11 cellular contexts compared by ENCODE assay signal in the genomic region with DNA sequence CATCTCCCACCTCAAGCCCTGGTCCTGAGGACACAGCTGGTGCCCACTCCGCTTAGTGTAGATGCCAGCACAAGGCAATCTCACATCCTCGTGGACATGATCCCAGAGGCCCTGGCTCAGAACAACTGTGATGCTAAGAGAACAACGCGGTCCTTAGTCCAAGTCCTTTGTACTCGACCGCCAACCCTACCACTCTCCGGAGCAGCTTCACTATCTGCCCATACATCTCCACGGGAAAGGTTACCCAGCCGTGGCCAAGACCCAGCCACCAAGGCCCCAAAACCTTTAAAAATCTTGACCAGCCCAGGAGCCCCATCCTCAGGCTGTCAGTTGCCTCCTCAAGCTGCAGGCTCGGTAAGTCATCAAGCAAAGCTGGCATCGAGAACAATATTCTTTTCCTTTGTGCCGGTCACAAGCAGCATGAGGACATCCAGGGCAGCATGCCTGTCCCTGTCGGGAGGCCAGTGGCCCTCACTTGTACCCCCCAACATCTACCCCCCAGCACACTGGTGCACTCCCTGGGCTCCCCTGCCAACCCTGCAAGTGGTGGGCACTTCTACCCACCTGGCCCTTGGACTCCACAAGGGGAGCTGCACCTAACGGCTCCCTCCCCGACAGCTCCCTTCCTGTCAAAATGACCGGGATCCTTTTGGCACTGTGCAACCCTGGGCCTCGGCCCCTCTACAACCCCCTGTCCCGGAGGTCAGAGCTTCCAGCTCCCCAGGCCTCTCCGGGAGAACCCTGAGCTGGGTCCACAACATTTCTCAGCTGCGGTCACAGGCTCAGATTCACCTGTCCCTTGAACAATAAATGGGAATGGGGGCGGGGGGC. TPM values are rescaled to one million over a fixed set of nuclear protein-coding genes. Genes with fewer than 3 reads are reported as not detected.
A peak's percentile ranks its signal among the peaks of the same experiment; 100 is the strongest.
DNase-seq lines count a peak whose midpoint lies in the region; ATAC-seq and TF ChIP-seq lines count a peak whose summit lies in the region.
"Had no signal": no experiment of that assay in that cellular context is flagged by ENCODE, and none has a peak within 500 bp of the region (broad histone marks: within the 10 kb centered on the region; RNA-seq: fewer than 3 reads in every experiment).

No MANE protein-coding gene starts in this region.

- H3K79me2 ChIP-seq in osteoblast (ENCODE audit: insufficient read depth, low read length) = peaks cover 65% of the 10 kb centered on the region

- in situ Hi-C loops in GM13976 (cut with MboI; ENCODE audit: low sequenced_read_pairs, unreplicated experiment) = no loop called here

- peaks cover 12% of the 10 kb centered on the region for H3K27me3 Mint-ChIP-seq in activated CD8-positive, alpha-beta T cell treated with anti-CD3 and anti-CD28 coated beads for 36 hours

- ATAC-seq in activated CD8-positive, alpha-beta T cell treated with anti-CD3 and anti-CD28 coated beads for 36 hours = no peak

- POLR2A ChIA-PET in activated CD8-positive, alpha-beta T cell treated with anti-CD3 and anti-CD28 coated beads for 36 hours (lab: Charles Lee) = interaction anchor here (1.2 kb wide), 1 partner anchor 10 kb away, joined by 4 read pairs; no protein-coding TSS in a partner anchor

- no peak overlapping the region for H3K4me3 Mint-ChIP-seq in activated CD8-positive, alpha-beta T cell treated with anti-CD3 and anti-CD28 coated beads for 36 hours
- H3K4me3 Mint-ChIP-seq: activated CD4-positive, alpha-beta memory T cell treated with anti-CD3 and anti-CD28 coated beads for 36 hours had no signal

- H3K9me3 ChIP-seq in KOPT-K1 (ENCODE audit: insufficient read depth, low read length, poor library complexity, severe bottlenecking) = no peaks in the 10 kb centered on the region
- H3K9me3 ChIP-seq in osteoblast (ENCODE audit: low read depth, low read length) = no peaks in the 10 kb centered on the region
- H3K9me3 ChIP-seq in effector memory CD4-positive, alpha-beta T cell (ENCODE audit: control insufficient read depth, low read length) = no peaks in the 10 kb centered on the region

- H2AFZ ChIP-seq in osteoblast (ENCODE audit: low read length) = no peak overlapping the region

- H3K4me3 ChIP-seq in fibroblast of villous mesenchyme (ENCODE audit: low read depth, low read length) = peak overlapping the region; percentile 75
- no peak overlapping the region for H3K4me3 ChIP-seq in osteoblast (ENCODE audit: insufficient read depth, low read length)
- no peak overlapping the region for H3K4me3 ChIP-seq in effector memory CD4-positive, alpha-beta T cell (ENCODE audit: insufficient read depth, low read depth, low read length, poor library complexity, severe bottlenecking)

- intact Hi-C loops in activated CD8-positive, alpha-beta T cell treated with anti-CD3 and anti-CD28 coated beads for 36 hours (cut with micrococcal nuclease) = no loop called here

- DNase-seq in 8988T (peak; percentile 9), fibroblast of villous mesenchyme (ENCODE audit: low read depth) (no peak), osteoblast (ENCODE audit: insufficient read length, low spot score, missing footprints) (peak; percentile 69), GM13976 (ENCODE audit: low spot score) (no peak), NCI-H2081 treated with DMSO at 0.1 percent for 48 hours (lab: John Stamatoyannopoulos, UW) (no peak)
- no peak for DNase-seq in activated CD8-positive, alpha-beta T cell treated with anti-CD3 and anti-CD28 coated beads for 36 hours
- no peak for DNase-seq in effector memory CD4-positive, alpha-beta T cell
- DNase-seq: activated CD4-positive, alpha-beta memory T cell treated with anti-CD3 and anti-CD28 coated beads for 36 hours had no signal

- H3K4me1 ChIP-seq in osteoblast (ENCODE audit: insufficient read depth, low read length) = peaks cover 36% of the 10 kb centered on the region
- H3K4me1 ChIP-seq in effector memory CD4-positive, alpha-beta T cell (ENCODE audit: control insufficient read depth, insufficient read depth, low read length, poor library complexity, severe bottlenecking) = peaks cover 18% of the 10 kb centered on the region

- CTCF ChIA-PET in activated CD8-positive, alpha-beta T cell treated with anti-CD3 and anti-CD28 coated beads for 36 hours (lab: Charles Lee) = interaction anchor here (1.4 kb wide), 1 partner anchor 53 kb away, joined by 4 read pairs; no protein-coding TSS in a partner anchor

- no peaks in the 10 kb centered on the region for H3K9me3 Mint-ChIP-seq in activated CD8-positive, alpha-beta T cell treated with anti-CD3 and anti-CD28 coated beads for 36 hours
- H3K9me3 Mint-ChIP-seq: activated CD4-positive, alpha-beta memory T cell treated with anti-CD3 and anti-CD28 coated beads for 36 hours had no signal

- H3K27ac Mint-ChIP-seq in activated CD8-positive, alpha-beta T cell treated with anti-CD3 and anti-CD28 coated beads for 36 hours = no peak overlapping the region
- H3K27ac Mint-ChIP-seq: activated CD4-positive, alpha-beta memory T cell treated with anti-CD3 and anti-CD28 coated beads for 36 hours had no signal

- peaks cover 17% of the 10 kb centered on the region for H3K4me1 Mint-ChIP-seq in activated CD8-positive, alpha-beta T cell treated with anti-CD3 and anti-CD28 coated beads for 36 hours (ENCODE audit: low read depth)

- no peaks in the 10 kb centered on the region for H3K27me3 ChIP-seq in osteoblast (ENCODE audit: insufficient read depth, low read length)
- H3K27me3 ChIP-seq in effector memory CD4-positive, alpha-beta T cell (replicated peaks; ENCODE audit: control insufficient read depth, insufficient read depth, low read length, poor library complexity, severe bottlenecking) = no peaks in the 10 kb centered on the region

- H3K36me3 Mint-ChIP-seq in activated CD8-positive, alpha-beta T cell treated with anti-CD3 and anti-CD28 coated beads for 36 hours (ENCODE audit: low read depth) = no peaks in the 10 kb centered on the region
- H3K36me3 Mint-ChIP-seq: activated CD4-positive, alpha-beta memory T cell treated with anti-CD3 and anti-CD28 coated beads for 36 hours had no signal

- H4K20me1 ChIP-seq in osteoblast (ENCODE audit: insufficient read depth, low read length) = peaks cover 53% of the 10 kb centered on the region

- H3K36me3 ChIP-seq in KOPT-K1 (ENCODE audit: insufficient read depth, low read length) (peaks cover 33% of the 10 kb centered on the region), osteoblast (ENCODE audit: insufficient read depth, low read length) (no peaks in the 10 kb centered on the region)
- no peaks in the 10 kb centered on the region for H3K36me3 ChIP-seq in effector memory CD4-positive, alpha-beta T cell (ENCODE audit: control insufficient read depth, insufficient read depth, low read length)

- TF ChIP-seq CTCF in fibroblast of villous mesenchyme (IDR thresholded peaks at IDR 0.05; ENCODE audit: insufficient read depth, low read depth, low read length) = no peak
- no peak for TF ChIP-seq CTCF in osteoblast (IDR thresholded peaks at IDR 0.05; ENCODE audit: extremely low read depth, low read depth, low read length)
- no peak for TF ChIP-seq CTCF in GM13976 (IDR thresholded peaks at IDR 0.05; ENCODE audit: borderline replicate concordance, control extremely low read depth, extremely low read depth, insufficient read depth, missing control alignments)
- no peak for TF ChIP-seq CTCF in activated CD8-positive, alpha-beta T cell treated with anti-CD3 and anti-CD28 coated beads for 36 hours (IDR thresholded peaks at IDR 0.05)

- H3K4me2 ChIP-seq in osteoblast (ENCODE audit: insufficient read depth, low read length) = no peak overlapping the region

- H3K27ac ChIP-seq in KOPT-K1 (ENCODE audit: low read depth, low read length, poor library complexity, severe bottlenecking) = peak overlapping the region; percentile 42
- H3K27ac ChIP-seq in osteoblast (ENCODE audit: low read depth, low read length) = no peak overlapping the region
- no peak overlapping the region for H3K27ac ChIP-seq in effector memory CD4-positive, alpha-beta T cell (ENCODE audit: insufficient read depth, low read length, poor library complexity, severe bottlenecking)

RNA-seq across cellular contexts. Expression of a gene that starts 2.5 kb away (rescaled TPM):
- 49.7 and 55.7 TPM in 2 replicates for total RNA-seq in fibroblast of villous mesenchyme
- total RNA-seq in osteoblast = 46.0 and 49.9 TPM in 2 replicates
- total RNA-seq in activated CD8-positive, alpha-beta T cell treated with anti-CD3 and anti-CD28 coated beads for 36 hours = 1 to 10 TPM; 4.8 to 5.9 TPM

RNA-seq across cellular contexts. Expression of a gene that starts 56.0 kb away (rescaled TPM):
- total RNA-seq in fibroblast of villous mesenchyme (not detected in 2 replicates), osteoblast (not detected in 2 replicates)
- total RNA-seq in activated CD8-positive, alpha-beta T cell treated with anti-CD3 and anti-CD28 coated beads for 36 hours = not detected
- total RNA-seq: activated CD4-positive, alpha-beta memory T cell treated with anti-CD3 and anti-CD28 coated beads for 36 hours; renal cortical epithelial cell; SK-MEL-5 had no signal

Comparison
In these comparisons a context has a peak if more than half of its experiments do, and no peak if none do; other contexts are left out.
1. DNase-seq: peak in 8988T (single experiment) and osteoblast (single experiment); none in fibroblast of villous mesenchyme (single experiment), GM13976 (single experiment), activated CD8-positive, alpha-beta T cell treated with anti-CD3 and anti-CD28 coated beads for 36 hours (single experiment), NCI-H2081 treated with DMSO at 0.1 percent for 48 hours (single experiment) and effector memory CD4-positive, alpha-beta T cell (0 of 3).